In the genomic region with DNA sequence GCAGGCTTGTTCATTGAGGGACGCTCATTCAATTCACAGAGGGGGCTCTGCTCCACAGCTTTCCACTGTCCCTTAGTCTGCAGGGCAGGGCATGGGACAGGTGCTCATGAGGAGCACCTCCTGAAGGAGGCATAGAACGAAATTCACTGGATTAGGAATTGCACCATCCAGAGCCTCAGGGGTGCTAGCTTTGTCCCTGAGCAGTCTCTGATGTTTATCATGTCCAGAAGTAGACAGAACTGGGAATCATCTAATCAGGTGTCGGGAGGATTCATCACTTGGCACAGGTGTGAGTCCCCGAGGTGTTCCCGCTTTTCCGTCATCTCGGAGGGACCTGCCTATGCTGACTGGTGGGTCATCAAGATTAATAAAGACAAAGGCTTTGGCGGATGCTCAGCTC, we compare ENCODE assay signal across 20 cellular contexts.
DNase-seq lines count a peak whose midpoint lies in the region; ATAC-seq and TF ChIP-seq lines count a peak whose summit lies in the region.
"Had no signal": no experiment of that assay in that cellular context is flagged by ENCODE, and none has a peak within 500 bp of the region (broad histone marks: within the 10 kb centered on the region; RNA-seq: fewer than 3 reads in every experiment).

No MANE protein-coding gene starts in this region.

- POLR2A ChIA-PET in PC-3 (lab: Charles Lee; ENCODE audit: unreplicated experiment): no interaction called here

- H3K9me3 ChIP-seq in PC-3 (ENCODE audit: low read length): no peaks in the 10 kb centered on the region; the same call in 1 of the 2 replicates
- H3K9me3 ChIP-seq: BLaER1, Caco-2 had no signal

- TF ChIP-seq CTCF in progenitor cell of endocrine pancreas (IDR thresholded peaks at IDR 0.05; ENCODE audit: unreplicated experiment): no peak
- TF ChIP-seq CTCF in PC-3 (conservative IDR thresholded peaks at IDR 0.05; ENCODE audit: low read depth, low read length): no peak

- no peaks in the 10 kb centered on the region for H4K20me1 ChIP-seq in PC-3 (ENCODE audit: low read length)
- H4K20me1 ChIP-seq: BLaER1 had no signal

- peak; percentile 29 for DNase-seq in ecto neural progenitor cell (ENCODE audit: low spot score)
- DNase-seq in islet precursor cell: peak; percentile 22
- no peak for DNase-seq in progenitor cell of endocrine pancreas (ENCODE audit: low spot score, unreplicated experiment)
- DNase-seq in ureter (ENCODE audit: low spot score): peak; percentile 30
- DNase-seq in PC-3: no peak
- no peak for DNase-seq in AG08396 (ENCODE audit: low spot score)
- DNase-seq: Caco-2; CD4-positive, CD25-positive, alpha-beta regulatory T cell; DMS153; EL; GDM1; GM23248; H9 had no signal

- H2AFZ ChIP-seq in PC-3 (ENCODE audit: low read length): no peak overlapping the region
- H2AFZ ChIP-seq: GM23248 had no signal

- H3K4me2 ChIP-seq in PC-3 (ENCODE audit: low read length): no peak overlapping the region
- H3K4me2 ChIP-seq: BLaER1 had no signal

- peaks cover 1% of the 10 kb centered on the region for H3K4me1 Mint-ChIP-seq in progenitor cell of endocrine pancreas (ENCODE audit: low read depth)
- H3K4me1 Mint-ChIP-seq: B cell; CD4-positive, CD25-positive, alpha-beta regulatory T cell had no signal

- intact Hi-C loops in PC-3 (cut with micrococcal nuclease): no loop called here

- peak overlapping the region; percentile 13 for H3K27ac Mint-ChIP-seq in progenitor cell of endocrine pancreas
- H3K27ac Mint-ChIP-seq: B cell; CD4-positive, CD25-positive, alpha-beta regulatory T cell; CD8-positive, alpha-beta T cell; H9 had no signal

- no peaks in the 10 kb centered on the region for H3K36me3 ChIP-seq in PC-3 (ENCODE audit: low read depth, low read length)
- H3K36me3 ChIP-seq: BLaER1 had no signal

- H3K27me3 ChIP-seq in PC-3 (ENCODE audit: low read length): peaks cover 46% of the 10 kb centered on the region
- H3K27me3 ChIP-seq: BLaER1 had no signal

- no peaks in the 10 kb centered on the region for H3K79me2 ChIP-seq in PC-3 (ENCODE audit: low read length)

- no peaks in the 10 kb centered on the region for H3F3A ChIP-seq in PC-3 (ENCODE audit: low read length, unreplicated experiment)

- CTCF ChIA-PET in PC-3 (lab: Charles Lee): no interaction called here

- no TSS peak for BruUV-seq in PC-3 (replicated peaks; lab: Mats Ljungman, UMichigan)

- H3K9me3 Mint-ChIP-seq in progenitor cell of endocrine pancreas (ENCODE audit: low read depth): no peaks in the 10 kb centered on the region
- H3K9me3 Mint-ChIP-seq: CD8-positive, alpha-beta T cell had no signal

- no peaks in the 10 kb centered on the region for H3K36me3 Mint-ChIP-seq in progenitor cell of endocrine pancreas (ENCODE audit: insufficient read depth)
- H3K36me3 Mint-ChIP-seq: CD4-positive, CD25-positive, alpha-beta regulatory T cell; CD8-positive, alpha-beta T cell had no signal

- no peak overlapping the region for H3K9ac ChIP-seq in PC-3 (ENCODE audit: low read length)
- H3K9ac ChIP-seq: BLaER1, GM23248 had no signal

- no peaks in the 10 kb centered on the region for H3K9me2 ChIP-seq in PC-3 (replicated peaks; ENCODE audit: low read length)

- no peak overlapping the region for H3K4me3 Mint-ChIP-seq in progenitor cell of endocrine pancreas (ENCODE audit: low read depth)
- H3K4me3 Mint-ChIP-seq: B cell; CD8-positive, alpha-beta T cell; H9 had no signal

- no peaks in the 10 kb centered on the region for H3K4me1 ChIP-seq in PC-3 (ENCODE audit: insufficient read depth, low read length)
- H3K4me1 ChIP-seq: BLaER1, Caco-2 had no signal

- H3K4me3 ChIP-seq in PC-3 (ENCODE audit: low read length): no peak overlapping the region
- H3K4me3 ChIP-seq: BLaER1, GM12878, GM23248 had no signal

- no peak for ATAC-seq in PC-3
- ATAC-seq in GM21526 (IDR thresholded peaks at IDR 0.05; ENCODE audit: low FRiP score, unreplicated experiment): no peak
- ATAC-seq: CD8-positive, alpha-beta T cell; GM12878; HCT116 had no signal

- H3K27me3 Mint-ChIP-seq in progenitor cell of endocrine pancreas: peaks cover 15% of the 10 kb centered on the region
- H3K27me3 Mint-ChIP-seq: CD4-positive, CD25-positive, alpha-beta regulatory T cell had no signal

- no peak overlapping the region for H3K27ac ChIP-seq in PC-3 (ENCODE audit: low read length)
- H3K27ac ChIP-seq: BLaER1, C4-2B, GM23248 had no signal

Comparison
In these comparisons a context has a peak if more than half of its experiments do, and no peak if none do; other contexts are left out.
1. DNase-seq: peak in ecto neural progenitor cell (single experiment), islet precursor cell (single experiment) and ureter (single experiment); none in progenitor cell of endocrine pancreas (single experiment), PC-3 (single experiment) and AG08396 (single experiment).